ENCODE assay signal across 11 cellular contexts in the genomic region with DNA sequence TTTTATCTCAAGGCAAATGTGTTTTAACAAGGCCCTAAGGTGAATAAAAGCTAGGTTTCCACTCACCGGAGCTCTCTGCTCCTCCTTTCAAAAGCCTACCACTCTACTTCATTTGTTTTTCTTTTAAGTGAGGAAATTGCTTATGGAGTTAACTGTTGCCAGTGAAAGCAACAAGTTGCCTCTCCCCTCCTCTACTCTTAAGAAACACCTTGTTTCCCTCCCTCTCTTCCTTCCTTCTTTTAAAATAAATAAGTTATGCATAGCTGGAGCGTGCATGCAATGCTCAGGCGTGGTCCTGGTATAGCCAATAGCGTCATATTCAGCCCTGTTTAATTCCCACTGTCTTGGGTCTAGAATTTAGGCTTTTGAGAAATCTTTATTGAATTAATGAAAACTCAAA.
DNase-seq lines count a peak whose midpoint lies in the region; TF ChIP-seq lines count a peak whose summit lies in the region.
"Had no signal": no experiment of that assay in that cellular context is flagged by ENCODE, and none has a peak within 500 bp of the region (broad histone marks: within the 10 kb centered on the region; RNA-seq: fewer than 3 reads in every experiment).

No MANE protein-coding gene starts in this region.

- peaks cover 9 to 20% (median 14%) of the 10 kb centered on the region in 4 donors for H3K4me1 Mint-ChIP-seq in CD4-positive, alpha-beta memory T cell

- H3K9ac ChIP-seq in HUES64 (ENCODE audit: low read depth, low read length): 0 out of 2 replicates have a peak overlapping the region, but pooled peaks have one; percentile 17

- no peaks in the 10 kb centered on the region for H3K36me3 ChIP-seq in CD4-positive, alpha-beta memory T cell (ENCODE audit: insufficient read depth, low read length)
- no peaks in the 10 kb centered on the region for H3K36me3 ChIP-seq in HUES64 (ENCODE audit: insufficient read depth, low read length)
- no peaks in the 10 kb centered on the region for H3K36me3 ChIP-seq in esophagus muscularis mucosa
- no peaks in the 10 kb centered on the region for H3K36me3 ChIP-seq in neuron (ENCODE audit: insufficient read depth, low read length)
- no peaks in the 10 kb centered on the region for H3K36me3 ChIP-seq in testis (ENCODE audit: low read depth, missing control alignments)
- no peaks in the 10 kb centered on the region for H3K36me3 ChIP-seq in thyroid gland
- H3K36me3 ChIP-seq: gastrocnemius medialis had no signal

- no peak for TF ChIP-seq EP300 in esophagus muscularis mucosa (IDR thresholded peaks at IDR 0.05)

- peaks cover 10% of the 10 kb centered on the region for H3K4me1 ChIP-seq in CD4-positive, alpha-beta memory T cell (ENCODE audit: insufficient read depth, low read length)
- peaks cover 11% of the 10 kb centered on the region for H3K4me1 ChIP-seq in HUES64 (ENCODE audit: insufficient read depth, low read length)
- H3K4me1 ChIP-seq in esophagus muscularis mucosa: peaks cover 8 to 22% (median 19%) of the 10 kb centered on the region in 4 donors
- peaks cover 5% of the 10 kb centered on the region for H3K4me1 ChIP-seq in neuron (ENCODE audit: insufficient read depth, low read length)
- peaks cover 3% of the 10 kb centered on the region for H3K4me1 ChIP-seq in testis
- H3K4me1 ChIP-seq in thyroid gland: peaks cover 3 to 8% of the 10 kb centered on the region in 2 donors

- no peak for TF ChIP-seq CTCF in esophagus muscularis mucosa (IDR thresholded peaks at IDR 0.05)
- no peak for TF ChIP-seq CTCF in testis (IDR thresholded peaks at IDR 0.05)
- no peak for TF ChIP-seq CTCF in thyroid gland (IDR thresholded peaks at IDR 0.05)

- H3K27ac Mint-ChIP-seq in CD4-positive, alpha-beta memory T cell: no peak overlapping the region

- intact Hi-C loops in CD4-positive, alpha-beta memory T cell (cut with micrococcal nuclease): no loop called here
- intact Hi-C loops in esophagus muscularis mucosa (cut with DNase I) (no loop called here), testis (cut with DNase I; ENCODE audit: low total_unique reads) (no loop called here), thyroid gland (cut with DNase I) (no loop called here)

- no peak overlapping the region for H3K27ac ChIP-seq in CD4-positive, alpha-beta memory T cell (ENCODE audit: low read depth, low read length)
- H3K27ac ChIP-seq in HUES64 (ENCODE audit: low read depth, low read length) (no peak overlapping the region), esophagus muscularis mucosa (replicated peaks in 1 of 4) (peak overlapping the region; percentile 87 to 92 (median 90)), testis (no peak overlapping the region), thyroid gland (no peak overlapping the region)

- CTCF ChIA-PET in CD4-positive, alpha-beta memory T cell (lab: Charles Lee; ENCODE audit: partially characterized antibody): interaction anchor here (1.6 kb wide), 1 partner anchor 112 kb away, joined by 4 read pairs; no protein-coding TSS in a partner anchor

- no peak for TF ChIP-seq POLR2A in esophagus muscularis mucosa (IDR thresholded peaks at IDR 0.05; ENCODE audit: low read depth)
- TF ChIP-seq POLR2A in testis (IDR thresholded peaks at IDR 0.05): no peak
- TF ChIP-seq POLR2A in thyroid gland (IDR thresholded peaks at IDR 0.05): no peak

- peaks cover 38 to 41% of the 10 kb centered on the region in 2 donors for H3K27me3 Mint-ChIP-seq in CD4-positive, alpha-beta memory T cell

- H3K4me3 ChIP-seq in CD4-positive, alpha-beta memory T cell (ENCODE audit: low read length in 2 of 2): no peak overlapping the region
- H3K4me3 ChIP-seq in HUES64 (ENCODE audit: low read length) (peak overlapping the region; percentile 70), esophagus muscularis mucosa (peak overlapping the region; percentile 62 to 76 (median 71)), neuron (ENCODE audit: low read length) (no peak overlapping the region), testis (no peak overlapping the region), thyroid gland (replicated peaks in 1 of 3) (no peak overlapping the region)
- H3K4me3 ChIP-seq: GM12878 had no signal

- no peaks in the 10 kb centered on the region for H3K9me3 ChIP-seq in CD4-positive, alpha-beta memory T cell (ENCODE audit: control insufficient read depth in 1 of 2, low read length in 2 of 2)
- H3K9me3 ChIP-seq in HUES64 (ENCODE audit: insufficient read depth, low read depth, low read length) (no peaks in the 10 kb centered on the region), esophagus muscularis mucosa (no peaks in the 10 kb centered on the region), neuron (ENCODE audit: low read length) (no peaks in the 10 kb centered on the region), testis (no peaks in the 10 kb centered on the region), thyroid gland (no peaks in the 10 kb centered on the region)
- H3K9me3 ChIP-seq: gastrocnemius medialis had no signal

- 3% methylated on average over 3 of the region's 4 CpGs for WGBS in HUES64
- WGBS in esophagus muscularis mucosa: 27% methylated on average over 4 of the region's 4 CpGs
- WGBS in testis, 2 donors: 32 to 38% methylated on average over 4 of the region's 4 CpGs
- 26 to 37% methylated on average over 4 of the region's 4 CpGs for WGBS in thyroid gland, 2 donors

- H3K36me3 Mint-ChIP-seq in CD4-positive, alpha-beta memory T cell: no peaks in the 10 kb centered on the region

- H3K27me3 ChIP-seq in CD4-positive, alpha-beta memory T cell (ENCODE audit: insufficient read depth, low read length): no peaks in the 10 kb centered on the region
- H3K27me3 ChIP-seq in HUES64 (ENCODE audit: insufficient read depth, low read length): peaks cover 26% of the 10 kb centered on the region
- H3K27me3 ChIP-seq in esophagus muscularis mucosa: no peaks in the 10 kb centered on the region
- H3K27me3 ChIP-seq in neuron (ENCODE audit: insufficient read depth, low read length): peaks cover 19% of the 10 kb centered on the region
- no peaks in the 10 kb centered on the region for H3K27me3 ChIP-seq in testis
- no peaks in the 10 kb centered on the region for H3K27me3 ChIP-seq in thyroid gland

- H3K4me3 Mint-ChIP-seq in CD4-positive, alpha-beta memory T cell: peak overlapping the region in 5 of 8 donors; percentile 77 to 86 (median 82)

- peak overlapping the region; percentile 95 for H2AFZ ChIP-seq in neuron (ENCODE audit: low read depth, low read length)

- DNase-seq in CD4-positive, alpha-beta memory T cell: no peak
- no peak for DNase-seq in esophagus muscularis mucosa (ENCODE audit: extremely low spot score)
- DNase-seq in islet precursor cell: no peak
- DNase-seq in testis: no peak
- no peak for DNase-seq in NCI-H1092 (lab: John Stamatoyannopoulos, UW)
- no peak for DNase-seq in thyroid gland

- peaks cover 0 to 6% (median 0%) of the 10 kb centered on the region in 8 donors for H3K9me3 Mint-ChIP-seq in CD4-positive, alpha-beta memory T cell
- H3K9me3 Mint-ChIP-seq: activated T-helper 2 cell treated with anti-CD3 and anti-CD28 coated beads, Interferon-gamma antibody, Interleukin-2, Interleukin-4, amounts not matched to agents 10 μg/mL and 5 μg/mL and 100 μg/mL, durations not matched to agents 14 hours and 24 hours and 36 hours had no signal

- POLR2A ChIA-PET in CD4-positive, alpha-beta memory T cell (lab: Charles Lee; ENCODE audit: partially characterized antibody): no interaction called here

Comparison
In these comparisons a context has a peak if more than half of its experiments do, and no peak if none do; other contexts are left out.
1. H3K27ac ChIP-seq: peak in esophagus muscularis mucosa (4 of 4); none in CD4-positive, alpha-beta memory T cell (single experiment), HUES64 (single experiment), testis (0 of 2) and thyroid gland (0 of 3).
2. H3K4me3 ChIP-seq: peak in HUES64 (single experiment) and esophagus muscularis mucosa (4 of 4); none in CD4-positive, alpha-beta memory T cell (0 of 2), neuron (single experiment), testis (0 of 2) and thyroid gland (0 of 3).